8 cellular contexts compared by ENCODE assay signal in the genomic region with DNA sequence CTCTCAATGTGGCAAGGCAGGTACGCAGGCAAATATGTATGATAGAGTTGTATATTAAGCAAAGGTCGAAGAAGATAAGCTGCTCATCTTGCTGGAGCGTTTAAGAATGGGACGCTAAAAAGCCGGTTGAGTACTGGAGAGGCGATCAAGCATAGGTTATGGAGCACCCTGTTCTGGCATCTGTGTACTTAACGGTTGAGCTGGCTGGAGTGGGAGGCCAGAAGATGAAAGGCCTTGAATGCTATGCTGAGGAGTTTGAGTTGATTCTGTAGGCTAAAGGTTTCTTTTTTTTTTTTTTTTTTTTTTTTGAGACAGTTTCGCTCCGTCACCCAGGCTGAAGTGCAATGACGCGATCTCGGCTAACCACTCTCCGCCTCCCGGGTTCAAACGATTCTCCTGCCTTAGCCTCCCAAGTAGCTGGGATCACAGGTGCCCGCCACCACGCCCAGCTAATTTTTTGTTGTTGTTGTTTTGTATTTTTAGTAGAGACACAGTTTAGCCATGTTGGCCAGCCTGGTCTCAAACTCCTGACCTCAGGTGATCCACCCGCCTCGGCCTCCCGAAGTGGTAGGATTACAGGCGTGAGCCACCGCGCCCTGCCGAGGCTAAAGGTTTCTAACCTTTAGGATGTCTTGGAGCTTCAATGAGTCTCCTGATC. TPM values are rescaled to one million over a fixed set of nuclear protein-coding genes. Genes with fewer than 3 reads are reported as not detected.
DNase-seq lines count a peak whose midpoint lies in the region; ATAC-seq and TF ChIP-seq lines count a peak whose summit lies in the region.

No MANE protein-coding gene starts in this region.

- DNase-seq in adrenal gland (peak in 1 of 7 donors; percentile 60), right lobe of liver (no peak), CD14-positive monocyte (ENCODE audit: low spot score) (no peak)
- no peak for DNase-seq in effector CD4-positive, alpha-beta T cell
- no peak for DNase-seq in stimulated activated CD4-positive, alpha-beta T cell treated with anti-CD3 and anti-CD28 coated beads, Interleukin-4, amount 100 ng/mL, for 24 hours

- H3K4me3 Mint-ChIP-seq in CD14-positive monocyte = no peak overlapping the region

- H3K9me3 Mint-ChIP-seq in CD14-positive monocyte = peaks cover 0 to 2% (median 0%) of the 10 kb centered on the region in 7 donors

- TF ChIP-seq CTCF in adrenal gland (IDR thresholded peaks at IDR 0.05) (no peak), right lobe of liver (IDR thresholded peaks at IDR 0.05) (no peak), CD14-positive monocyte (IDR thresholded peaks at IDR 0.05) (no peak)

- H3K9ac ChIP-seq in HUES6 (ENCODE audit: low read length) = peak overlapping the region; percentile 96

- ATAC-seq in right lobe of liver (peak in 1 of 4 donors; percentile 4), GM21390 (IDR thresholded peaks at IDR 0.05; ENCODE audit: unreplicated experiment) (no peak)

- H3K27ac Mint-ChIP-seq in CD14-positive monocyte = peak overlapping the region in 1 of 7 donors; percentile 87

- intact Hi-C loops in adrenal gland (cut with DNase I) = no loop called here
- intact Hi-C loops in right lobe of liver (cut with DNase I) = loop anchor here in 1 of 2 donors (5.0 kb wide), 1 partner anchor 52 kb away; no protein-coding TSS in a partner anchor
- intact Hi-C loops in CD14-positive monocyte (cut with micrococcal nuclease) = loop anchor here (1.0 to 5.0 kb wide), 4 partner anchors 24 to 132 kb away; partner anchors contain the start of genes LAMTOR2 (in 2 of the 2), RIT1 (in 1 of the 2) and UBQLN4 (in 1 of the 2)

- H3K4me3 ChIP-seq in ACC112 (ENCODE audit: low read depth, low read length) (peak overlapping the region; percentile 92), HUES6 (ENCODE audit: low read depth, low read length) (peak overlapping the region; percentile 93), adrenal gland (peak overlapping the region in 3 of 4 donors; percentile 34 to 81 (median 36)), right lobe of liver (peak overlapping the region; percentile 56 to 97 (median 91))

- no peak for TF ChIP-seq POLR2A in adrenal gland (IDR thresholded peaks at IDR 0.05)
- no peak for TF ChIP-seq POLR2A in right lobe of liver (IDR thresholded peaks at IDR 0.05)

- H2AFZ ChIP-seq in ACC112 (ENCODE audit: low read length, unreplicated experiment) = peak overlapping the region; percentile 58

- H3K36me3 Mint-ChIP-seq in CD14-positive monocyte = peaks cover 21 to 30% of the 10 kb centered on the region in 2 donors

- H3K9me3 ChIP-seq in HUES6 (ENCODE audit: control insufficient read depth, insufficient read depth, low read depth, low read length) (no peaks in the 10 kb centered on the region), adrenal gland (replicated peaks in 1 of 3) (no peaks in the 10 kb centered on the region), right lobe of liver (no peaks in the 10 kb centered on the region)

- peaks cover 28% of the 10 kb centered on the region for H3K4me1 Mint-ChIP-seq in CD14-positive monocyte

- no peaks in the 10 kb centered on the region for H3K27me3 ChIP-seq in ACC112 (ENCODE audit: insufficient read depth, low read length)
- no peaks in the 10 kb centered on the region for H3K27me3 ChIP-seq in HUES6 (ENCODE audit: control insufficient read depth, insufficient read depth, low read length)
- H3K27me3 ChIP-seq in adrenal gland = no peaks in the 10 kb centered on the region
- H3K27me3 ChIP-seq in right lobe of liver = no peaks in the 10 kb centered on the region

- H3K79me2 ChIP-seq in ACC112 (ENCODE audit: control insufficient read depth, insufficient read depth, low read length, unreplicated experiment) = peaks cover 45% of the 10 kb centered on the region

- H3K4me1 ChIP-seq in ACC112 (ENCODE audit: control insufficient read depth, insufficient read depth, low read length, unreplicated experiment) = peaks cover 30% of the 10 kb centered on the region
- peaks cover 17% of the 10 kb centered on the region for H3K4me1 ChIP-seq in HUES6 (ENCODE audit: control insufficient read depth, insufficient read depth, low read length)
- H3K4me1 ChIP-seq in adrenal gland (replicated peaks in 1 of 2) = peaks cover 39 to 51% of the 10 kb centered on the region in 2 donors
- peaks cover 0 to 30% (median 9%) of the 10 kb centered on the region in 4 donors for H3K4me1 ChIP-seq in right lobe of liver

- H3K36me3 ChIP-seq in ACC112 (ENCODE audit: insufficient read depth, low read length) = peaks cover 20% of the 10 kb centered on the region
- H3K36me3 ChIP-seq in HUES6 (ENCODE audit: control insufficient read depth, insufficient read depth, low read length) = peaks cover 38% of the 10 kb centered on the region
- H3K36me3 ChIP-seq in adrenal gland (replicated peaks in 1 of 2) = peaks cover 0 to 28% of the 10 kb centered on the region in 2 donors
- peaks cover 0 to 27% (median 16%) of the 10 kb centered on the region in 4 donors for H3K36me3 ChIP-seq in right lobe of liver

- WGBS in adrenal gland, 4 donors = 78 to 89% (median 79%) methylated on average over 24 of the region's 24 CpGs
- WGBS in right lobe of liver (ENCODE audit: insufficient coverage, low coverage, low lambda C conversion rate, missing lambda C conversion rate) = 85% methylated on average over 23 of the region's 24 CpGs

- peak overlapping the region; percentile 77 for H3K27ac ChIP-seq in ACC112 (ENCODE audit: low read depth, low read length)
- H3K27ac ChIP-seq in HUES6 (ENCODE audit: low read depth, low read length) = peak overlapping the region; percentile 93
- peak overlapping the region; percentile 70 to 94 (median 87) for H3K27ac ChIP-seq in adrenal gland
- H3K27ac ChIP-seq in right lobe of liver = peak overlapping the region; percentile 71 to 83 (median 82)

- peaks cover 0 to 2% (median 0%) of the 10 kb centered on the region in 3 donors for H3K27me3 Mint-ChIP-seq in CD14-positive monocyte (ENCODE audit: low read depth in 3 of 3)

RNA-seq across cellular contexts. Expression of gene KHDC4, which starts 0.8 kb away (rescaled TPM):
- total RNA-seq in adrenal gland (10 to 100 TPM; 16.8 to 48.5 (median 37.8) TPM), right lobe of liver (10 to 100 TPM; 14.1 to 19.0 (median 17.2) TPM)
- polyA plus RNA-seq in adrenal gland (10 to 100 TPM; 33.2 to 46.4 (median 37.0) TPM), CD14-positive monocyte (1 to 10 TPM; 3.4 to 3.5 TPM)

RNA-seq across cellular contexts. Expression of gene RXFP4, which starts 6.4 kb away (rescaled TPM):
- total RNA-seq in adrenal gland (not detected), right lobe of liver (not detected)
- polyA plus RNA-seq in adrenal gland (not detected), CD14-positive monocyte (not detected)

RNA-seq across cellular contexts. Expression of gene RIT1, which starts 23.9 kb away (rescaled TPM):
- total RNA-seq in adrenal gland (10 to 100 TPM; 19.4 to 39.5 (median 31.2) TPM), right lobe of liver (10 to 100 TPM in 3 of 6 experiments, 1 to 10 TPM in 3; 4.9 to 28.3 (median 11.3) TPM)
- polyA plus RNA-seq in adrenal gland (10 to 100 TPM; 10.3 to 18.2 (median 16.2) TPM), CD14-positive monocyte (10 to 100 TPM; 57.2 to 69.6 TPM)

RNA-seq across cellular contexts. Expression of gene ARHGEF2, which starts 43.3 kb away (rescaled TPM):
- total RNA-seq in adrenal gland (10 to 100 TPM; 22.3 to 41.3 (median 33.4) TPM), right lobe of liver (10 to 100 TPM in 4 of 6 experiments, 1 to 10 TPM in 2; 7.9 to 23.8 (median 13.1) TPM)
- polyA plus RNA-seq in adrenal gland (10 to 100 TPM; 13.6 to 27.8 (median 19.9) TPM), CD14-positive monocyte (10 to 100 TPM; 15.4 to 18.6 TPM)

Comparison
In these comparisons a context has a peak if more than half of its experiments do, and no peak if none do; other contexts are left out.
1. H3K4me3 ChIP-seq: peak in every context shown above with its lines; median percentile 93 in HUES6; 92 in ACC112; 91 in right lobe of liver; 36 in adrenal gland.
2. intact Hi-C loops: an anchor here in CD14-positive monocyte (1.0 to 5.0 kb wide); none called in adrenal gland.